Comparison of ENCODE assay signal across 8 cellular contexts in genomic region chr11:3109921-3110706, GRCh38. TPM values are rescaled to one million over a fixed set of nuclear protein-coding genes. Genes with fewer than 3 reads are reported as not detected.
DNase-seq lines count a peak whose midpoint lies in the region; ATAC-seq, FAIRE-seq and TF ChIP-seq lines count a peak whose summit lies in the region.

No MANE protein-coding gene starts in this region.

- no peaks in the 10 kb centered on the region for H3K79me2 ChIP-seq in OCI-LY1 (ENCODE audit: insufficient read depth, low read length)

- H2AFZ ChIP-seq in OCI-LY1 (ENCODE audit: low read length): no peak overlapping the region

- TF ChIP-seq POLR2A in A549 (IDR thresholded peaks at IDR 0.05; ENCODE audit: low read length) (no peak), GM12892 (IDR thresholded peaks at IDR 0.05; ENCODE audit: low read depth, low read length) (no peak)

- H3K4me2 ChIP-seq in A549 (no peak overlapping the region), OCI-LY1 (ENCODE audit: low read length) (no peak overlapping the region)

- DNase-seq in A549 (ENCODE audit: low read depth in 1 of 2, low spot score in 1 of 2): peak; percentile 36 to 60
- DNase-seq in GM12892 (ENCODE audit: insufficient read length): peak; percentile 64
- no peak for DNase-seq in astrocyte of the cerebellum (ENCODE audit: low read depth)
- peak; percentile 30 for DNase-seq in iris pigment epithelial cell (ENCODE audit: low read depth)
- peak; percentile 25 to 42 (median 32) for DNase-seq in stimulated activated CD4-positive, alpha-beta T cell treated with anti-CD3 and anti-CD28 coated beads, TNF-alpha, amount 100 ng/mL, for 48 hours (ENCODE audit: low read depth in 3 of 3)
- DNase-seq in T-helper 9 cell: no peak

- no peaks in the 10 kb centered on the region for H3F3A ChIP-seq in OCI-LY1 (ENCODE audit: insufficient read depth, low read length)

- ATAC-seq in A549: peak; percentile 68 to 86; a peak in 5 of 6 replicates
- ATAC-seq in GM21360 (IDR thresholded peaks at IDR 0.05; ENCODE audit: unreplicated experiment): no peak

- peaks cover 16% of the 10 kb centered on the region; the same call in 2 of the 3 replicates for H3K9me3 ChIP-seq in A549
- H3K9me3 ChIP-seq in OCI-LY1 (ENCODE audit: low read length): peaks cover 5% of the 10 kb centered on the region; the same call in 1 of the 2 replicates

- FAIRE-seq in A549 (lab: Jason Lieb, UNC) (no peak), GM12892 (lab: Jason Lieb, UNC) (no peak)

- H3K27ac ChIP-seq in A549: no peak overlapping the region
- H3K27ac ChIP-seq in OCI-LY1 (ENCODE audit: low read depth, low read length, poor library complexity, severe bottlenecking): no peak overlapping the region

- POLR2A ChIA-PET in A549 (lab: Yijun Ruan, JAX): no interaction called here

- TF ChIP-seq CTCF in A549 (IDR thresholded peaks at IDR 0.05): peak; percentile 17; the same call in 1 of the 3 replicates
- TF ChIP-seq CTCF in OCI-LY1 (IDR thresholded peaks at IDR 0.05; ENCODE audit: low read length): peak; percentile 71
- TF ChIP-seq CTCF in astrocyte of the cerebellum (IDR thresholded peaks at IDR 0.05; ENCODE audit: low read depth, low read length, missing control alignments): peak; percentile 55

- no peaks in the 10 kb centered on the region; the same call in 1 of the 2 replicates for H3K36me3 ChIP-seq in OCI-LY1 (ENCODE audit: insufficient read depth, low read length)

- no peak for TF ChIP-seq EP300 in A549 (IDR thresholded peaks at IDR 0.05)

- 90% methylated on average over 7 of the region's 14 CpGs for WGBS in A549 (ENCODE audit: missing lambda C conversion rate)

- no peaks in the 10 kb centered on the region for H3K9me2 ChIP-seq in OCI-LY1 (ENCODE audit: low read depth, low read length)

- H3K4me3 ChIP-seq in A549 (no peak overlapping the region), OCI-LY1 (ENCODE audit: low read depth, low read length, poor library complexity, severe bottlenecking) (no peak overlapping the region), astrocyte of the cerebellum (ENCODE audit: low read depth, low read length) (no peak overlapping the region)

- H4K20me1 ChIP-seq in OCI-LY1 (ENCODE audit: insufficient read depth, low read length): no peaks in the 10 kb centered on the region

- in situ Hi-C loops in astrocyte of the cerebellum (cut with HindIII; ENCODE audit: low sequenced_read_pairs): loop anchor here (5.0 kb wide), 1 partner anchor 73 kb away; no protein-coding TSS in a partner anchor

- H3K4me1 ChIP-seq in A549 (no peaks in the 10 kb centered on the region), OCI-LY1 (ENCODE audit: insufficient read depth, low read length, severe bottlenecking) (no peaks in the 10 kb centered on the region)

- no peak overlapping the region for H3K9ac ChIP-seq in OCI-LY1 (ENCODE audit: low read length)

- CTCF ChIA-PET in A549 (lab: Yijun Ruan, JAX): interaction anchor here (1.0 to 6.4 kb wide), 3 partner anchors 19 to 73 kb away, joined by 3 to 40 read pairs (median 9); partner anchors contain the start of gene CARS1

- TF ChIP-seq RAD21 in A549 (conservative IDR thresholded peaks at IDR 0.05 in 1 of 2, IDR thresholded peaks at IDR 0.05 in 1 of 2): peak in 1 of 2 experiments; percentile 44; a peak in 2 of 5 replicates

- H3K27me3 ChIP-seq in OCI-LY1 (ENCODE audit: insufficient read depth, low read length): 0 out of 2 replicates have a peak, but pooled peaks cover 9% of the 10 kb centered on the region

TF ChIP-seq in A549, 52 proteins besides CTCF, POLR2A, EP300 and RAD21:
- TF ChIP-seq SMC3 (IDR thresholded peaks at IDR 0.05) (peak; percentile 18; the same call in 1 of the 3 replicates), EHF (CRISPR knock-in tag; IDR thresholded peaks at IDR 0.05) (no peak)

RNA-seq across cellular contexts. Expression of gene CARS1, which starts 52.9 kb away (rescaled TPM):
- 109 and 130 TPM in 2 replicates for polyA plus RNA-seq in A549 (2011; rRNA removed)
- 43.3 and 43.9 TPM in 2 replicates for polyA plus RNA-seq in A549 (2012; cell fraction: cytosol; rRNA removed)
- 105 and 130 TPM in 2 replicates for polyA plus RNA-seq in A549 (2012; cell fraction: nucleus; rRNA removed)
- polyA plus RNA-seq in A549 (2017; fragmentation: RNase III; extraction: RNeasy Plus Mini Kit Qiagen cat#74134 plus additional on column Dnase treatment): 52.7 to 56.3 TPM (median 56.2 TPM) in 3 replicates
- polyA minus RNA-seq in A549 (2011; rRNA and poly(A)+ RNA removed): 67.3 and 71.3 TPM in 2 replicates
- polyA plus RNA-seq in GM12892 (2012; ENCODE audit: missing spikeins): 28.6 TPM

RNA-seq across cellular contexts. Expression of gene OSBPL5, which starts 55.0 kb away (rescaled TPM):
- polyA plus RNA-seq in A549 (2011; rRNA removed) (1.6 and 2.3 TPM in 2 replicates), A549 (2017; fragmentation: RNase III; extraction: RNeasy Plus Mini Kit Qiagen cat#74134 plus additional on column Dnase treatment) (4.1 to 5.3 TPM (median 4.6 TPM) in 3 replicates)
- 3.5 and 4.5 TPM in 2 replicates for polyA plus RNA-seq in A549 (2012; cell fraction: cytosol; rRNA removed)
- polyA plus RNA-seq in A549 (2012; cell fraction: nucleus; rRNA removed): 23.7 and 26.8 TPM in 2 replicates
- polyA minus RNA-seq in A549 (2011; rRNA and poly(A)+ RNA removed): 4.1 and 4.4 TPM in 2 replicates
- polyA plus RNA-seq in GM12892 (2012; ENCODE audit: missing spikeins): not detected

Comparison
In these comparisons a context has a peak if more than half of its experiments do, and no peak if none do; other contexts are left out.
1. DNase-seq: peak in A549 (2 of 2), GM12892 (single experiment), iris pigment epithelial cell (single experiment) and stimulated activated CD4-positive, alpha-beta T cell treated with anti-CD3 and anti-CD28 coated beads, TNF-alpha, amount 100 ng/mL, for 48 hours (3 of 3); none in astrocyte of the cerebellum (single experiment) and T-helper 9 cell (single experiment).
2. CTCF ChIP-seq: peak in every context shown above with its lines; median percentile 71 in OCI-LY1; 55 in astrocyte of the cerebellum; 17 in A549.